ENCODE assay signal across 8 cellular contexts in genomic region chr7:150047772-150048171, GRCh38.
A peak's percentile ranks its signal among the peaks of the same experiment; 100 is the strongest.
DNase-seq lines count a peak whose midpoint lies in the region; ATAC-seq and TF ChIP-seq lines count a peak whose summit lies in the region.
"Not testable (repeated sequence)": the region's sequence is repeated elsewhere in the genome, so short reads cannot be mapped to it uniquely, and the experiment has no call there.

No MANE protein-coding gene starts in this region.

- H3K27me3 Mint-ChIP-seq in activated CD8-positive, alpha-beta T cell treated with anti-CD3 and anti-CD28 coated beads for 36 hours = peaks cover 18% of the 10 kb centered on the region
- H3K27me3 Mint-ChIP-seq in memory B cell = peaks cover 14% of the 10 kb centered on the region

- intact Hi-C loops in activated CD8-positive, alpha-beta T cell treated with anti-CD3 and anti-CD28 coated beads for 36 hours (cut with micrococcal nuclease); body of pancreas (cut with DNase I): not testable (repeated sequence)
- intact Hi-C loops in head of caudate nucleus (cut with DNase I) = loop anchor here (5.0 kb wide), 1 partner anchor 165 kb away; no protein-coding TSS in a partner anchor

- not testable (repeated sequence) for H3K36me3 Mint-ChIP-seq in activated CD8-positive, alpha-beta T cell treated with anti-CD3 and anti-CD28 coated beads for 36 hours (ENCODE audit: low read depth); memory B cell

- not testable (repeated sequence) for H3K9me3 ChIP-seq in body of pancreas, upper lobe of left lung

- POLR2A ChIA-PET in activated CD8-positive, alpha-beta T cell treated with anti-CD3 and anti-CD28 coated beads for 36 hours (lab: Charles Lee) = not testable (repeated sequence)

- TF ChIP-seq EP300 in upper lobe of left lung (IDR thresholded peaks at IDR 0.05) = not testable (repeated sequence)

- peak overlapping the region; percentile 72 for H3K4me3 Mint-ChIP-seq in activated CD8-positive, alpha-beta T cell treated with anti-CD3 and anti-CD28 coated beads for 36 hours
- H3K4me3 Mint-ChIP-seq in memory B cell = peak overlapping the region; percentile 34

- not testable (repeated sequence) for TF ChIP-seq POLR2A in body of pancreas (IDR thresholded peaks at IDR 0.05); upper lobe of left lung (IDR thresholded peaks at IDR 0.05)

- H3K4me1 Mint-ChIP-seq in activated CD8-positive, alpha-beta T cell treated with anti-CD3 and anti-CD28 coated beads for 36 hours (ENCODE audit: low read depth) = peaks cover 12% of the 10 kb centered on the region
- H3K4me1 Mint-ChIP-seq in memory B cell = not testable (repeated sequence)

- peak; percentile 19 for ATAC-seq in activated CD8-positive, alpha-beta T cell treated with anti-CD3 and anti-CD28 coated beads for 36 hours
- peak; percentile 36 for ATAC-seq in body of pancreas
- not testable (repeated sequence) for ATAC-seq in memory B cell (ENCODE audit: low read depth); upper lobe of left lung (ENCODE audit: low FRiP score in 2 of 2)

- H3K36me3 ChIP-seq in body of pancreas (replicated peaks in 1 of 2; ENCODE audit: insufficient read depth in 1 of 2, low read depth in 2 of 2); upper lobe of left lung: not testable (repeated sequence)

- TF ChIP-seq CTCF in activated CD8-positive, alpha-beta T cell treated with anti-CD3 and anti-CD28 coated beads for 36 hours (IDR thresholded peaks at IDR 0.05); body of pancreas (IDR thresholded peaks at IDR 0.05); retinal pigment epithelial cell (conservative IDR thresholded peaks at IDR 0.05; ENCODE audit: low read depth, low read length); upper lobe of left lung (IDR thresholded peaks at IDR 0.05): not testable (repeated sequence)

- H3K4me3 ChIP-seq in body of pancreas = peak overlapping the region; percentile 31 to 32
- H3K4me3 ChIP-seq in retinal pigment epithelial cell (ENCODE audit: low read length) = peak overlapping the region; percentile 34
- H3K4me3 ChIP-seq in upper lobe of left lung = peak overlapping the region in 3 of 4 donors; percentile 38 to 57 (median 48)

- H3K27ac ChIP-seq in body of pancreas = peak overlapping the region in 2 of 4 donors; percentile 3 to 80
- H3K27ac ChIP-seq in upper lobe of left lung = not testable (repeated sequence)

- CTCF ChIA-PET in activated CD8-positive, alpha-beta T cell treated with anti-CD3 and anti-CD28 coated beads for 36 hours (lab: Charles Lee) = not testable (repeated sequence)

- H3K27ac Mint-ChIP-seq in activated CD8-positive, alpha-beta T cell treated with anti-CD3 and anti-CD28 coated beads for 36 hours; memory B cell: not testable (repeated sequence)

- WGBS in body of pancreas, 2 donors = 1% methylated on average over 22 to 31 of the region's 31 CpGs
- WGBS in upper lobe of left lung, 2 donors = 1 to 2% methylated on average over 22 to 30 of the region's 31 CpGs

- H3K9me3 Mint-ChIP-seq in activated CD8-positive, alpha-beta T cell treated with anti-CD3 and anti-CD28 coated beads for 36 hours; memory B cell: not testable (repeated sequence)

- DNase-seq in DMS153 treated with DMSO at 0.1 percent for 48 hours (lab: John Stamatoyannopoulos, UW; ENCODE audit: unreplicated experiment) = peak; percentile 1
- peak; percentile 38 for DNase-seq in NCI-H345 (lab: John Stamatoyannopoulos, UW)
- DNase-seq in activated CD8-positive, alpha-beta T cell treated with anti-CD3 and anti-CD28 coated beads for 36 hours = peak; percentile 27
- peak; percentile 21 to 37 (median 24) for DNase-seq in body of pancreas
- DNase-seq in head of caudate nucleus = peak in 34 of 42 donors; percentile 13 to 64 (median 36)
- not testable (repeated sequence) for DNase-seq in memory B cell (ENCODE audit: low spot score in 2 of 2); retinal pigment epithelial cell (ENCODE audit: low read depth)
- peak in 1 of 2 donors; percentile 84 for DNase-seq in upper lobe of left lung

- not testable (repeated sequence) for H3K27me3 ChIP-seq in body of pancreas, upper lobe of left lung

- H3K4me1 ChIP-seq in body of pancreas = not testable (repeated sequence)
- H3K4me1 ChIP-seq in upper lobe of left lung = peaks cover 6 to 22% (median 11%) of the 10 kb centered on the region in 4 donors
